In genomic region chr12:28189774-28190320, GRCh38 we compare ENCODE assay signal across 8 cellular contexts. TPM values are rescaled to one million over a fixed set of nuclear protein-coding genes. Genes with fewer than 3 reads are reported as not detected.
DNase-seq lines count a peak whose midpoint lies in the region; ATAC-seq and TF ChIP-seq lines count a peak whose summit lies in the region.

No MANE protein-coding gene starts in this region.

- H3K4me3 Mint-ChIP-seq in activated CD4-positive, alpha-beta T cell treated with anti-CD3 and anti-CD28 coated beads for 36 hours: peak overlapping the region; percentile 89

- H3K36me3 ChIP-seq in SK-N-MC (ENCODE audit: insufficient read depth, low read length) (peaks cover 6% of the 10 kb centered on the region; the same call in 1 of the 2 replicates), neutrophil (no peaks in the 10 kb centered on the region)

- CTCF ChIA-PET in activated CD4-positive, alpha-beta T cell treated with anti-CD3 and anti-CD28 coated beads for 36 hours (lab: Charles Lee): interaction anchor here (1.0 kb wide), 1 partner anchor 77 kb away, joined by 3 read pairs; no protein-coding TSS in a partner anchor

- peaks cover 60% of the 10 kb centered on the region for H3K4me1 Mint-ChIP-seq in activated CD4-positive, alpha-beta T cell treated with anti-CD3 and anti-CD28 coated beads for 36 hours

- no peak for ATAC-seq in activated CD4-positive, alpha-beta T cell treated with anti-CD3 and anti-CD28 coated beads for 36 hours
- ATAC-seq in GM18867 (IDR thresholded peaks at IDR 0.05; ENCODE audit: unreplicated experiment) (no peak), HG02938 (IDR thresholded peaks at IDR 0.05; ENCODE audit: unreplicated experiment) (no peak)

- intact Hi-C loops in activated CD4-positive, alpha-beta T cell treated with anti-CD3 and anti-CD28 coated beads for 36 hours (cut with DNase I, micrococcal nuclease): loop anchor here (1.0 to 10.0 kb wide), 11 partner anchors 33 to 1192 kb away; partner anchors contain the start of genes ERGIC2 (in 1 of the 2), KLHL42 (in 1 of the 2), MANSC4 (in 1 of the 2) and MRPS35 (in 1 of the 2)

- peaks cover 10% of the 10 kb centered on the region for H3K9me3 Mint-ChIP-seq in activated CD4-positive, alpha-beta T cell treated with anti-CD3 and anti-CD28 coated beads for 36 hours (ENCODE audit: low read depth)

- H3K9ac ChIP-seq in SK-N-MC (ENCODE audit: insufficient read length): peak overlapping the region; percentile 86

- H3K27me3 ChIP-seq in neutrophil: no peaks in the 10 kb centered on the region

- H3K4me3 ChIP-seq in SK-N-MC (peak overlapping the region; percentile 91), neutrophil (ENCODE audit: low read depth in 1 of 2, low read length in 1 of 2) (peak overlapping the region; percentile 76 to 80)

- peak overlapping the region; percentile 65; the same call in 1 of the 2 replicates for H3K27ac ChIP-seq in SK-N-MC
- peak overlapping the region; percentile 97 for H3K27ac ChIP-seq in epithelial cell of prostate
- peak overlapping the region; percentile 79 for H3K27ac ChIP-seq in neutrophil

- peak overlapping the region; percentile 99 for H3K27ac Mint-ChIP-seq in activated CD4-positive, alpha-beta T cell treated with anti-CD3 and anti-CD28 coated beads for 36 hours

- H3K27me3 Mint-ChIP-seq in activated CD4-positive, alpha-beta T cell treated with anti-CD3 and anti-CD28 coated beads for 36 hours: no peaks in the 10 kb centered on the region

- H3K9me3 ChIP-seq in SK-N-MC (ENCODE audit: low read depth, low read length): no peaks in the 10 kb centered on the region; the same call in 1 of the 2 replicates
- no peaks in the 10 kb centered on the region for H3K9me3 ChIP-seq in neutrophil

- no peak for TF ChIP-seq CTCF in neutrophil (IDR thresholded peaks at IDR 0.05)

- POLR2A ChIA-PET in activated CD4-positive, alpha-beta T cell treated with anti-CD3 and anti-CD28 coated beads for 36 hours (lab: Charles Lee): interaction anchor here (0.7 kb wide), 1 partner anchor 63 kb away, joined by 3 read pairs; no protein-coding TSS in a partner anchor

- peak; percentile 22 for DNase-seq in activated CD4-positive, alpha-beta T cell treated with anti-CD3 and anti-CD28 coated beads for 36 hours
- no peak for DNase-seq in activated CD4-positive, alpha-beta T cell treated with anti-CD3 and anti-CD28 coated beads, Interleukin-2, amount 50 U/mL, for 4 hours
- DNase-seq in SK-N-MC (ENCODE audit: low read depth, low spot score) (no peak), epithelial cell of prostate (ENCODE audit: low read depth, low spot score) (no peak), dermis blood vessel endothelial cell (no peak)

- H3K4me1 ChIP-seq in neutrophil (ENCODE audit: control insufficient read depth in 1 of 2, insufficient read depth in 1 of 2, low read depth in 1 of 2, low read length in 1 of 2): peaks cover 5 to 10% of the 10 kb centered on the region in 2 experiments

- H3K36me3 Mint-ChIP-seq in activated CD4-positive, alpha-beta T cell treated with anti-CD3 and anti-CD28 coated beads for 36 hours (ENCODE audit: low read depth): peaks cover 21% of the 10 kb centered on the region

RNA-seq across cellular contexts. Expression of gene CCDC91, which starts 0.4 kb away (rescaled TPM):
- total RNA-seq in activated CD4-positive, alpha-beta T cell treated with anti-CD3 and anti-CD28 coated beads for 36 hours: 10 to 100 TPM; 13.9 to 16.0 TPM
- 8.3 and 12.6 TPM in 2 replicates for total RNA-seq in dermis blood vessel endothelial cell
